ENCODE assay signal across 36 cellular contexts in the genomic region with DNA sequence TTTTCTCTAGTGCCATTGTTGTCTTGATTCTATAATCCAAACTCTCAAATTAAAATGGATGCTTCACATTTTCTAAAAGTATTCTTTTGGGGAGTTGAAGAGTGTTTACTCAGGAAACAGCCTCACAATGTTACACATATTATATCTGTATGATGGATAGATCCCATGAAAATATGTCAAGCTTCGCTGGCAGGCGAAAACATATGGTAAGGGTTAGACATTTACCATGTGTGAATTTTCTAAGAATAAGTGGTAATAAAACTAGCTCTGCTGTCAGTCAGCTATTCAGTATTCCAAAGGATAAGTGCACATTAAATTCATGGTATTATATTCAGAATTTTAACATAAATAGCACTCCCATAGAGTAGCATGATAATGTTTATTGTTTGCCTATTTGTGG.
"Had no signal": no experiment of that assay in that cellular context is flagged by ENCODE, and none has a peak within 500 bp of the region (broad histone marks: within the 10 kb centered on the region; RNA-seq: fewer than 3 reads in every experiment).

No MANE protein-coding gene starts in this region.

- H3K27me3 ChIP-seq: MG63 had no signal

- H3K4me2 ChIP-seq: KMS-11 had no signal

- DNase-seq: Karpas-422, Kasumi-1, KG1, MG63, MM.1S, MV-4-11, NCI-H1048, NCI-H1092, NCI-H1092 treated with DMSO at 0.1 percent for 48 hours, NCI-H1105, NCI-H1105 treated with DMSO at 0.1 percent for 48 hours, NCI-H1436, NCI-H1436 treated with DMSO at 0.1 percent for 48 hours, NCI-H146, NCI-H1694, NCI-H1694 treated with DMSO at 0.1 percent for 48 hours, NCI-H1930, NCI-H2029, NCI-H2029 treated with DMSO at 0.1 percent for 48 hours, NCI-H2081, NCI-H2081 treated with DMSO at 0.1 percent for 48 hours, NCI-H2107, NCI-H2171, NCI-H2171 treated with DMSO at 0.1 percent for 48 hours, NCI-H2227 treated with DMSO at 0.1 percent for 48 hours, NCI-H226, NCI-H345, NCI-H446, NCI-H446 treated with DMSO at 0.1 percent for 48 hours, NCI-H510A, NCI-H510A treated with DMSO at 0.1 percent for 48 hours, NCI-H524, NCI-H524 treated with DMSO at 0.1 percent for 48 hours, NCI-H526, NCI-H526 treated with DMSO at 0.1 percent for 48 hours had no signal

- H3K36me3 ChIP-seq: MG63 had no signal

- H3K4me3 ChIP-seq: MG63 had no signal

- H3K9ac ChIP-seq: KMS-11 had no signal

- H3K27ac ChIP-seq: KMS-11 had no signal

- H3K9me3 ChIP-seq: MG63 had no signal
